Comparison of ENCODE assay signal across 8 cellular contexts in genomic region chr14:75279739-75280447, GRCh38. TPM values are rescaled to one million over a fixed set of nuclear protein-coding genes. Genes with fewer than 3 reads are reported as not detected.
DNase-seq lines count a peak whose midpoint lies in the region; ATAC-seq and TF ChIP-seq lines count a peak whose summit lies in the region.

No MANE protein-coding gene starts in this region.

- H3K9me3 ChIP-seq in BLaER1 treated with 17β-estradiol and CSF1 and Interleukin-3, amounts not matched to agents 10 nM and 100 nM (replicated peaks in 1 of 11) = peaks cover 0 to 24% (median 0%) of the 10 kb centered on the region in 11 experiments; a peak in 7 of 22 replicates
- no peaks in the 10 kb centered on the region for H3K9me3 ChIP-seq in endocrine pancreas (ENCODE audit: control insufficient read depth, low read length)
- no peaks in the 10 kb centered on the region for H3K9me3 ChIP-seq in mucosa of rectum (ENCODE audit: control insufficient read depth in 2 of 2, low read length in 2 of 2)

- peak overlapping the region; percentile 80 to 100 (median 99) for H3K4me2 ChIP-seq in BLaER1 treated with 17β-estradiol and CSF1 and Interleukin-3, amounts not matched to agents 10 nM and 100 nM

- peak overlapping the region; percentile 78 to 99 (median 98) for H3K4me3 ChIP-seq in BLaER1 treated with 17β-estradiol and CSF1 and Interleukin-3, amounts not matched to agents 10 nM and 100 nM
- peak overlapping the region; percentile 97 for H3K4me3 ChIP-seq in endocrine pancreas (ENCODE audit: control insufficient read depth, insufficient read depth, low read length)
- peak overlapping the region; percentile 89 for H3K4me3 ChIP-seq in mucosa of rectum (ENCODE audit: low read length in 2 of 2)

- H3K27me3 ChIP-seq in BLaER1 treated with 17β-estradiol and CSF1 and Interleukin-3, amounts not matched to agents 10 nM and 100 nM = peaks cover 0 to 55% (median 36%) of the 10 kb centered on the region in 11 experiments; a peak in 16 of 22 replicates
- H3K27me3 ChIP-seq in endocrine pancreas (ENCODE audit: control insufficient read depth, insufficient read depth, low read length) (no peaks in the 10 kb centered on the region), mucosa of rectum (ENCODE audit: control insufficient read depth in 2 of 2, insufficient read depth in 2 of 2, low read length in 2 of 2) (no peaks in the 10 kb centered on the region)

- H3K36me3 ChIP-seq in BLaER1 treated with 17β-estradiol and CSF1 and Interleukin-3, amounts not matched to agents 10 nM and 100 nM = peaks cover 21 to 39% (median 36%) of the 10 kb centered on the region in 11 experiments
- H3K36me3 ChIP-seq in endocrine pancreas (ENCODE audit: control insufficient read depth, insufficient read depth, low read length) (peaks cover 28% of the 10 kb centered on the region), mucosa of rectum (ENCODE audit: control insufficient read depth in 2 of 2, insufficient read depth in 2 of 2, low read length in 2 of 2) (peaks cover 15 to 18% of the 10 kb centered on the region in 2 donors)

- peaks cover 29 to 41% (median 32%) of the 10 kb centered on the region in 11 experiments for H4K20me1 ChIP-seq in BLaER1 treated with 17β-estradiol and CSF1 and Interleukin-3, amounts not matched to agents 10 nM and 100 nM

- ATAC-seq in GM19035 (IDR thresholded peaks at IDR 0.05; ENCODE audit: unreplicated experiment) (no peak), GM19455 (IDR thresholded peaks at IDR 0.05; ENCODE audit: unreplicated experiment) (no peak)

- peaks cover 40 to 87% (median 71%) of the 10 kb centered on the region in 10 experiments for H3K4me1 ChIP-seq in BLaER1 treated with 17β-estradiol and CSF1 and Interleukin-3, amounts not matched to agents 10 nM and 100 nM
- peaks cover 8% of the 10 kb centered on the region for H3K4me1 ChIP-seq in endocrine pancreas (ENCODE audit: control insufficient read depth, insufficient read depth, low read length)
- peaks cover 57 to 65% of the 10 kb centered on the region in 2 donors for H3K4me1 ChIP-seq in mucosa of rectum (ENCODE audit: control insufficient read depth in 2 of 2, insufficient read depth in 2 of 2, low read length in 2 of 2)

- H3K9ac ChIP-seq in BLaER1 treated with 17β-estradiol and CSF1 and Interleukin-3, amounts not matched to agents 10 nM and 100 nM = peak overlapping the region; percentile 95 to 100 (median 97)
- H3K9ac ChIP-seq in endocrine pancreas (ENCODE audit: control insufficient read depth, insufficient read depth, low read length) (peak overlapping the region; percentile 75), mucosa of rectum (ENCODE audit: low read depth in 1 of 2, low read length in 2 of 2) (peak overlapping the region; percentile 85 to 96)

- peak overlapping the region; percentile 95 to 100 (median 98); a peak in 21 of 22 replicates for H3K27ac ChIP-seq in BLaER1 treated with 17β-estradiol and CSF1 and Interleukin-3, amounts not matched to agents 10 nM and 100 nM
- H3K27ac ChIP-seq in mucosa of rectum (ENCODE audit: low read depth in 2 of 2, low read length in 2 of 2) = peak overlapping the region; percentile 93 to 98

- DNase-seq in GF-D8 (lab: John Stamatoyannopoulos, UW) (no peak), SK-N-DZ (ENCODE audit: low spot score) (no peak)

TF ChIP-seq in PFSK-1, 5 proteins besides CTCF, POLR2A, EP300 and RAD21:
- TF ChIP-seq REST (IDR thresholded peaks at IDR 0.05; ENCODE audit: insufficient read depth in 1 of 2, low read depth in 2 of 2, low read length in 2 of 2) (no peak), TAF1 (IDR thresholded peaks at IDR 0.05; ENCODE audit: borderline replicate concordance, insufficient read depth, low read length) (no peak), POLR2AphosphoS5 (IDR thresholded peaks at IDR 0.05; ENCODE audit: low read depth, low read length) (no peak), SIN3A (IDR thresholded peaks at IDR 0.05; ENCODE audit: borderline replicate concordance, insufficient read depth, low read length) (peak; percentile 38; the same call in 1 of the 2 replicates), FOXP2 (optimal IDR thresholded peaks at IDR 0.05; ENCODE audit: borderline replicate concordance, extremely low read depth, extremely low read length, insufficient read depth) (no peak)
TF ChIP-seq in PFSK-1: peak in this region for 1.

RNA-seq across cellular contexts. Expression of gene FOS, which starts 1.3 kb away (rescaled TPM):
- 52.1 TPM for polyA plus RNA-seq in PFSK-1 (2012; ENCODE audit: insufficient read length, low read depth)
- 2.0 and 2.5 TPM in 2 replicates for polyA plus RNA-seq in SK-N-DZ (2014; cell fraction: cytosol; rRNA removed)
- 9.7 and 20.3 TPM in 2 replicates for polyA plus RNA-seq in SK-N-DZ (2014; cell fraction: nucleus; rRNA removed)
